In genomic region chr6:373773-374724, GRCh38 we compare ENCODE assay signal across 1 cellular context.
TF ChIP-seq lines count a peak whose summit lies in the region.

No MANE protein-coding gene starts in this region.

TF ChIP-seq in IMR-90, 13 proteins besides CTCF, POLR2A, EP300 and RAD21 (continued from another document):
- TF ChIP-seq, protein P1, sequence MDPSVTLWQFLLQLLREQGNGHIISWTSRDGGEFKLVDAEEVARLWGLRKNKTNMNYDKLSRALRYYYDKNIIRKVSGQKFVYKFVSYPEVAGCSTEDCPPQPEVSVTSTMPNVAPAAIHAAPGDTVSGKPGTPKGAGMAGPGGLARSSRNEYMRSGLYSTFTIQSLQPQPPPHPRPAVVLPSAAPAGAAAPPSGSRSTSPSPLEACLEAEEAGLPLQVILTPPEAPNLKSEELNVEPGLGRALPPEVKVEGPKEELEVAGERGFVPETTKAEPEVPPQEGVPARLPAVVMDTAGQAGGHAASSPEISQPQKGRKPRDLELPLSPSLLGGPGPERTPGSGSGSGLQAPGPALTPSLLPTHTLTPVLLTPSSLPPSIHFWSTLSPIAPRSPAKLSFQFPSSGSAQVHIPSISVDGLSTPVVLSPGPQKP (IDR thresholded peaks at IDR 0.05; ENCODE audit: borderline replicate concordance, low read depth, low read length) = no peak
- TF ChIP-seq MAFK (IDR thresholded peaks at IDR 0.05; ENCODE audit: low read depth, low read length) = no peak
- no peak for TF ChIP-seq CEBPB (IDR thresholded peaks at IDR 0.05; ENCODE audit: low read depth, low read length)
- TF ChIP-seq USF2 (IDR thresholded peaks at IDR 0.05; ENCODE audit: low read depth, low read length) = no peak
- TF ChIP-seq RCOR1 (IDR thresholded peaks at IDR 0.05; ENCODE audit: insufficient replicate concordance, low read length) = no peak
- no peak for TF ChIP-seq MAZ (IDR thresholded peaks at IDR 0.05; ENCODE audit: borderline replicate concordance, low read depth, low read length)
- TF ChIP-seq MXI1 (IDR thresholded peaks at IDR 0.05; ENCODE audit: borderline replicate concordance, low read depth, low read length) = no peak
- TF ChIP-seq SMC3 (IDR thresholded peaks at IDR 0.05; ENCODE audit: low read depth, low read length) = no peak
